In the genomic region with DNA sequence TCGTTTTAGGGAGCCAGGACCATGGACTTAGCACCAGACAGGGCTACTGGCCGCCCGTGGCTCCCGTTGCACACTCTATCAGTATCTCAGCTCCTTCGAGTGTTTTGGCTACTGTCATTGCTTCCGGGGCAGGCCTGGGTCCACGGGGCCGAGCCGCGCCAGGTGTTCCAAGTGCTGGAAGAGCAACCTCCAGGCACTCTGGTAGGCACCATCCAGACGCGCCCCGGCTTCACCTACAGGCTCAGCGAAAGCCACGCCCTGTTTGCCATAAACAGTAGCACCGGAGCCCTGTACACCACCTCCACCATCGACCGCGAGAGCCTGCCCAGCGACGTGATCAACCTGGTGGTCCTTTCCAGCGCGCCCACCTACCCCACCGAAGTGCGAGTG, we compare ENCODE assay signal across 8 cellular contexts. TPM values are rescaled to one million over a fixed set of nuclear protein-coding genes. Genes with fewer than 3 reads are reported as not detected.
A peak's percentile ranks its signal among the peaks of the same experiment; 100 is the strongest.
DNase-seq lines count a peak whose midpoint lies in the region; ATAC-seq and TF ChIP-seq lines count a peak whose summit lies in the region.

No MANE protein-coding gene starts in this region.

- in situ Hi-C loops in gastrocnemius medialis (cut with MboI; ENCODE audit: low sequenced_read_pairs in 4 of 4), result loop anchor here in 3 of 4 donors (10.0 to 25.0 kb wide), 3 partner anchors 421 to 1296 kb away; no protein-coding TSS in a partner anchor

- H3K27me3 Mint-ChIP-seq in activated naive CD8-positive, alpha-beta T cell treated with anti-CD3 and anti-CD28 coated beads, Interleukin-2, amount 50 U/mL, for 24 hours, result peaks cover 66% of the 10 kb centered on the region

- WGBS in iPS DF 6.9 (ENCODE audit: insufficient coverage, insufficient read length), result no CpG with 5 or more reads among the region's 25 CpGs

- no peaks in the 10 kb centered on the region for H3K36me3 ChIP-seq in iPS DF 6.9 (ENCODE audit: control insufficient read depth, insufficient read depth, low read length)
- no peaks in the 10 kb centered on the region for H3K36me3 ChIP-seq in gastrocnemius medialis

- peaks cover 35% of the 10 kb centered on the region for H3K4me1 Mint-ChIP-seq in activated naive CD8-positive, alpha-beta T cell treated with anti-CD3 and anti-CD28 coated beads, Interleukin-2, amount 50 U/mL, for 24 hours

- H3K27ac ChIP-seq in iPS DF 6.9 (ENCODE audit: low read length), result no peak overlapping the region
- peak overlapping the region; percentile 80 to 88 (median 84) for H3K27ac ChIP-seq in gastrocnemius medialis

- H3K36me3 Mint-ChIP-seq in activated naive CD8-positive, alpha-beta T cell treated with anti-CD3 and anti-CD28 coated beads, Interleukin-2, amount 50 U/mL, for 24 hours (ENCODE audit: low read depth), result no peaks in the 10 kb centered on the region

- no peak for ATAC-seq in activated naive CD8-positive, alpha-beta T cell treated with anti-CD3 and anti-CD28 coated beads, Interleukin-2, amount 50 U/mL, for 24 hours
- ATAC-seq in gastrocnemius medialis, result no peak
- ATAC-seq in GM21717 (IDR thresholded peaks at IDR 0.05; ENCODE audit: unreplicated experiment), result no peak

- H3K27me3 ChIP-seq in iPS DF 6.9 (ENCODE audit: control insufficient read depth, insufficient read depth, low read length), result peaks cover 10% of the 10 kb centered on the region; the same call in 1 of the 2 replicates
- no peaks in the 10 kb centered on the region for H3K27me3 ChIP-seq in gastrocnemius medialis

- TF ChIP-seq CTCF in HFF-Myc (IDR thresholded peaks at IDR 0.05; ENCODE audit: low read depth, low read length, missing control alignments), result no peak
- TF ChIP-seq CTCF in gastrocnemius medialis (IDR thresholded peaks at IDR 0.05 in 4 of 5, conservative IDR thresholded peaks at IDR 0.05 in 1 of 5), result no peak

- intact Hi-C loops in gastrocnemius medialis (cut with DNase I; ENCODE audit: low total_unique reads), result loop anchor here (5.0 kb wide), 1 partner anchor 116 kb away; no protein-coding TSS in a partner anchor

- H3K9me3 Mint-ChIP-seq in activated naive CD8-positive, alpha-beta T cell treated with anti-CD3 and anti-CD28 coated beads, Interleukin-2, amount 50 U/mL, for 24 hours, result no peaks in the 10 kb centered on the region

- peak overlapping the region; percentile 80 for H3K4me3 Mint-ChIP-seq in activated naive CD8-positive, alpha-beta T cell treated with anti-CD3 and anti-CD28 coated beads, Interleukin-2, amount 50 U/mL, for 24 hours

- H3K4me3 ChIP-seq in HFF-Myc (replicated peaks; ENCODE audit: low read depth, low read length) (peak overlapping the region; percentile 94), iPS DF 6.9 (ENCODE audit: low read length) (peak overlapping the region; percentile 67; the same call in 1 of the 2 replicates), gastrocnemius medialis (peak overlapping the region; percentile 72 to 96 (median 94))

- H3K4me1 ChIP-seq in iPS DF 6.9 (ENCODE audit: control insufficient read depth, insufficient read depth, low read length) (peaks cover 3% of the 10 kb centered on the region; the same call in 1 of the 2 replicates), gastrocnemius medialis (peaks cover 17 to 32% of the 10 kb centered on the region in 2 donors)

- no peak for TF ChIP-seq POLR2A in gastrocnemius medialis (IDR thresholded peaks at IDR 0.05)

- H3K27ac Mint-ChIP-seq in activated naive CD8-positive, alpha-beta T cell treated with anti-CD3 and anti-CD28 coated beads, Interleukin-2, amount 50 U/mL, for 24 hours, result no peak overlapping the region

- DNase-seq in AG08395 (ENCODE audit: low spot score) (peak; percentile 14), HFF-Myc (ENCODE audit: extremely low read depth, low read depth) (no peak), iPS DF 6.9 (ENCODE audit: low read depth, low spot score) (no peak), gastrocnemius medialis (peak; percentile 2 to 26), middle frontal gyrus (ENCODE audit: extremely low spot score, low spot score) (no peak), cerebellum (ENCODE audit: low spot score) (no peak)
- peak; percentile 2 for DNase-seq in activated naive CD8-positive, alpha-beta T cell treated with anti-CD3 and anti-CD28 coated beads, Interleukin-2, amount 50 U/mL, for 24 hours

- H3K9me3 ChIP-seq in iPS DF 6.9 (ENCODE audit: control insufficient read depth, insufficient read depth, low read length) (no peaks in the 10 kb centered on the region), gastrocnemius medialis (no peaks in the 10 kb centered on the region)

RNA-seq across cellular contexts. Expression of a gene that starts 1.6 kb away (rescaled TPM):
- 1 to 10 TPM; 3.4 to 5.3 (median 3.9) TPM for total RNA-seq in gastrocnemius medialis
- 83.7 TPM for total RNA-seq in cerebellum

Comparison
In these comparisons a context has a peak if more than half of its experiments do, and no peak if none do; other contexts are left out.
1. DNase-seq: peak in AG08395 (single experiment), activated naive CD8-positive, alpha-beta T cell treated with anti-CD3 and anti-CD28 coated beads, Interleukin-2, amount 50 U/mL, for 24 hours (single experiment) and gastrocnemius medialis (2 of 2); none in HFF-Myc (single experiment), iPS DF 6.9 (single experiment), middle frontal gyrus (single experiment) and cerebellum (single experiment).
2. RNA of a gene that starts 1.6 kb away (total RNA-seq): 83.7 TPM in cerebellum (single experiment); 3.4 to 5.3 TPM in gastrocnemius medialis; every median in the first group is over 10 times any median in the second.
3. Peak in every context shown above with its lines, with median percentiles within 50 percentile points of each other: H3K4me3 ChIP-seq.